In genomic region chr10:61787170-61787569, GRCh38 we compare ENCODE assay signal across 21 cellular contexts.
DNase-seq lines count a peak whose midpoint lies in the region; ATAC-seq and TF ChIP-seq lines count a peak whose summit lies in the region.
"Had no signal": no experiment of that assay in that cellular context is flagged by ENCODE, and none has a peak within 500 bp of the region (broad histone marks: within the 10 kb centered on the region; RNA-seq: fewer than 3 reads in every experiment).

No MANE protein-coding gene starts in this region.

- no peak for DNase-seq in activated T-cell treated with anti-CD3 and anti-CD28 coated beads, Interleukin-2, amount 50 U/mL, for 24 hours
- DNase-seq in activated T-cell treated with anti-CD3 and anti-CD28 coated beads, Interleukin-2, amount 50 U/mL, for 48 hours, result no peak
- DNase-seq in MCF 10A (ENCODE audit: unreplicated experiment) (no peak), upper lobe of right lung (no peak), AML-193 (lab: John Stamatoyannopoulos, UW) (no peak), posterior cingulate gyrus (no peak)
- DNase-seq: activated gamma-delta T cell; anterior cingulate cortex; DMS153; left ventricle myocardium superior; NCI-H1694; Right ventricle myocardium superior; spleen; stimulated activated naive CD4-positive, alpha-beta T cell treated with Interleukin-2 at 50 U/mL for 16 hours had no signal

- POLR2A ChIA-PET in MCF 10A (lab: Yijun Ruan, JAX), result interaction anchor here (0.7 to 1.6 kb wide), 4 partner anchors 11 to 159 kb away, joined by 3 to 7 read pairs (median 4); no protein-coding TSS in a partner anchor

- H3K9me3 Mint-ChIP-seq in activated T-cell treated with anti-CD3 and anti-CD28 coated beads, Interleukin-2, amount 50 U/mL, for 24 hours, result no peaks in the 10 kb centered on the region
- H3K9me3 Mint-ChIP-seq in MCF 10A (ENCODE audit: unreplicated experiment) (no peaks in the 10 kb centered on the region), nephron (no peaks in the 10 kb centered on the region)
- H3K9me3 Mint-ChIP-seq: CD14-positive monocyte, GM23338 had no signal

- peak overlapping the region; percentile 33 for H3K27ac ChIP-seq in upper lobe of right lung
- H3K27ac ChIP-seq: parathyroid adenoma had no signal

- H3K27ac Mint-ChIP-seq in activated T-cell treated with anti-CD3 and anti-CD28 coated beads, Interleukin-2, amount 50 U/mL, for 24 hours, result peak overlapping the region; percentile 79
- H3K27ac Mint-ChIP-seq in MCF 10A (ENCODE audit: low read depth, unreplicated experiment) (peak overlapping the region; percentile 35), nephron (peak overlapping the region in 2 of 3 experiments; percentile 36 to 67)
- H3K27ac Mint-ChIP-seq: CD14-positive monocyte, GM23338, WTC11 had no signal

- no peaks in the 10 kb centered on the region for H3K27me3 ChIP-seq in upper lobe of right lung
- H3K27me3 ChIP-seq: spleen had no signal

- H3K4me1 Mint-ChIP-seq in activated T-cell treated with anti-CD3 and anti-CD28 coated beads, Interleukin-2, amount 50 U/mL, for 24 hours (ENCODE audit: low read depth), result peaks cover 46% of the 10 kb centered on the region
- H3K4me1 Mint-ChIP-seq in MCF 10A (ENCODE audit: insufficient read depth, unreplicated experiment) (peaks cover 18% of the 10 kb centered on the region), nephron (peaks cover 20% of the 10 kb centered on the region)
- H3K4me1 Mint-ChIP-seq: GM23338, WTC11 had no signal

- peaks cover 7% of the 10 kb centered on the region for H3K4me1 ChIP-seq in upper lobe of right lung
- H3K4me1 ChIP-seq: parathyroid adenoma had no signal

- H3K9me3 ChIP-seq in upper lobe of right lung, result no peaks in the 10 kb centered on the region
- H3K9me3 ChIP-seq: spleen had no signal

- intact Hi-C loops in MCF 10A (cut with micrococcal nuclease), result no loop called here
- intact Hi-C loops in upper lobe of right lung (cut with DNase I), result no loop called here
- intact Hi-C loops in posterior cingulate gyrus (cut with DNase I), result no loop called here

- H3K27me3 Mint-ChIP-seq in activated T-cell treated with anti-CD3 and anti-CD28 coated beads, Interleukin-2, amount 50 U/mL, for 24 hours, result no peaks in the 10 kb centered on the region
- H3K27me3 Mint-ChIP-seq in MCF 10A (ENCODE audit: insufficient read depth, unreplicated experiment) (no peaks in the 10 kb centered on the region), nephron (ENCODE audit: low read depth) (no peaks in the 10 kb centered on the region)

- no peak overlapping the region for H3K4me3 ChIP-seq in upper lobe of right lung
- H3K4me3 ChIP-seq: GM23338 had no signal

- TF ChIP-seq CTCF in MCF 10A (IDR thresholded peaks at IDR 0.05; ENCODE audit: unreplicated experiment) (no peak), nephron (IDR thresholded peaks at IDR 0.05; ENCODE audit: unreplicated experiment in 3 of 3) (no peak), upper lobe of right lung (IDR thresholded peaks at IDR 0.05) (no peak)

- no peak overlapping the region for H3K4me3 Mint-ChIP-seq in activated T-cell treated with anti-CD3 and anti-CD28 coated beads, Interleukin-2, amount 50 U/mL, for 24 hours
- H3K4me3 Mint-ChIP-seq in MCF 10A (ENCODE audit: unreplicated experiment) (peak overlapping the region; percentile 35), nephron (no peak overlapping the region)
- H3K4me3 Mint-ChIP-seq: CD14-positive monocyte; GM23338; T-helper 1 cell treated with Interleukin-12 subunit alpha and Interleukin-12 subunit beta and Interleukin-4 antibody, amounts not matched to agents 30 μg/mL and 1 μg/mL, for 36 hours; WTC11 had no signal

- BruUV-seq in MCF 10A (replicated peaks; lab: Mats Ljungman, UMichigan), result no TSS peak

- CTCF ChIA-PET in MCF 10A (lab: Yijun Ruan, JAX), result no interaction called here

- H3K36me3 ChIP-seq in upper lobe of right lung, result no peaks in the 10 kb centered on the region
- H3K36me3 ChIP-seq: spleen had no signal

- ATAC-seq in upper lobe of right lung (no peak), GM21529 (IDR thresholded peaks at IDR 0.05; ENCODE audit: unreplicated experiment) (no peak)
- ATAC-seq: GM23338, left ventricle myocardium superior, WTC11 had no signal

- no peaks in the 10 kb centered on the region for H3K36me3 Mint-ChIP-seq in activated T-cell treated with anti-CD3 and anti-CD28 coated beads, Interleukin-2, amount 50 U/mL, for 24 hours (ENCODE audit: low read depth)
- H3K36me3 Mint-ChIP-seq in MCF 10A (ENCODE audit: insufficient read depth, unreplicated experiment), result no peaks in the 10 kb centered on the region
- H3K36me3 Mint-ChIP-seq in nephron (ENCODE audit: low read depth), result no peaks in the 10 kb centered on the region
- H3K36me3 Mint-ChIP-seq: CD14-positive monocyte, WTC11 had no signal
